Comparison of ENCODE assay signal across 30 cellular contexts in genomic region chr1:109677459-109677858, GRCh38. TPM values are rescaled to one million over a fixed set of nuclear protein-coding genes. Genes with fewer than 3 reads are reported as not detected.
"Had no signal": no experiment of that assay in that cellular context is flagged by ENCODE, and none has a peak within 500 bp of the region (broad histone marks: within the 10 kb centered on the region; RNA-seq: fewer than 3 reads in every experiment).

No MANE protein-coding gene starts in this region.

- H3K36me3 ChIP-seq: breast epithelium, ovary had no signal

- H3K4me1 ChIP-seq: breast epithelium, heart right ventricle, sigmoid colon, stomach, suprapubic skin, tibial nerve had no signal

- DNase-seq: activated CD4-positive, alpha-beta T cell treated with anti-CD3 and anti-CD28 coated beads for 4 hours; activated CD4-positive, alpha-beta T cell treated with anti-CD3 and anti-CD28 coated beads, Interleukin-2, amount 50 U/mL, for 4 hours; activated naive CD4-positive, alpha-beta T cell; activated T-cell treated with anti-CD3 and anti-CD28 coated beads for 4 hours; activated T-cell treated with anti-CD3 and anti-CD28 coated beads, Interleukin-2, amount 50 U/mL, for 72 hours; central memory CD4-positive, alpha-beta T cell; heart right ventricle; left ventricle myocardium inferior; naive B cell; nephron progenitor cell; ovary; retina; sigmoid colon; stimulated activated CD4-positive, alpha-beta T cell treated with anti-CD3 and anti-CD28 coated beads, Interleukin-1b, Interleukin-23, amount 100 ng/mL, for 48 hours; stimulated activated naive B cell treated with anti-CD40 and anti-IgM and Interleukin-4, amounts not matched to agents 10 μg/mL and 1 μg/mL and 100 μg/mL, for 72 hours; stomach; T-helper 1 cell had no signal

- H3K27ac ChIP-seq: breast epithelium, epithelial cell of prostate, heart right ventricle, left ventricle myocardium inferior, ovary, sigmoid colon, stomach, suprapubic skin, tibial nerve had no signal

- H3K4me1 Mint-ChIP-seq: mesothelial cell of epicardium; naive B cell; nephron progenitor cell; stimulated activated naive B cell treated with anti-CD40 and anti-IgM and Interleukin-4, amounts not matched to agents 10 μg/mL and 1 μg/mL and 100 μg/mL, for 72 hours had no signal

- H3K4me2 ChIP-seq: smooth muscle cell had no signal

- H3K27ac Mint-ChIP-seq: activated naive CD4-positive, alpha-beta T cell treated with anti-CD3 and anti-CD28 coated beads, Interleukin-2, amount 50 U/mL, for 72 hours; activated T-cell treated with anti-CD3 and anti-CD28 coated beads, Interleukin-2, amount 50 U/mL, for 72 hours; dendritic cell treated with granulocyte-macrophage colony-stimulating factor and Interleukin-4, amounts not matched to agents 40 ng/mL and 50 ng/mL, for 4 days; mesothelial cell of epicardium; nephron progenitor cell; progenitor cell of endocrine pancreas; stimulated activated naive B cell treated with anti-CD40 and anti-IgM and Interleukin-4, amounts not matched to agents 10 μg/mL and 1 μg/mL and 100 μg/mL, for 72 hours; T-helper 2 cell treated with Interferon-gamma antibody and Interleukin-4, amounts not matched to agents 5 μg/mL and 100 μg/mL, for 36 hours had no signal

- H3K4me3 ChIP-seq: breast epithelium, heart right ventricle, left ventricle myocardium inferior, ovary, sigmoid colon, smooth muscle cell, stomach, suprapubic skin, tibial nerve had no signal

- H3K9me3 Mint-ChIP-seq: activated naive CD4-positive, alpha-beta T cell treated with anti-CD3 and anti-CD28 coated beads, Interleukin-2, amount 50 U/mL, for 72 hours; activated T-cell treated with anti-CD3 and anti-CD28 coated beads, Interleukin-2, amount 50 U/mL, for 72 hours; dendritic cell treated with granulocyte-macrophage colony-stimulating factor and Interleukin-4, amounts not matched to agents 40 ng/mL and 50 ng/mL, for 4 days; mesothelial cell of epicardium; naive B cell; nephron progenitor cell; stimulated activated naive B cell treated with anti-CD40 and anti-IgM and Interleukin-4, amounts not matched to agents 10 μg/mL and 1 μg/mL and 100 μg/mL, for 72 hours; T-helper 2 cell treated with Interferon-gamma antibody and Interleukin-4, amounts not matched to agents 5 μg/mL and 100 μg/mL, for 36 hours had no signal

- H3K4me3 Mint-ChIP-seq: activated T-cell treated with anti-CD3 and anti-CD28 coated beads, Interleukin-2, amount 50 U/mL, for 72 hours; dendritic cell treated with granulocyte-macrophage colony-stimulating factor and Interleukin-4, amounts not matched to agents 40 ng/mL and 50 ng/mL, for 4 days; mesothelial cell of epicardium; nephron progenitor cell; stimulated activated naive B cell treated with anti-CD40 and anti-IgM and Interleukin-4, amounts not matched to agents 10 μg/mL and 1 μg/mL and 100 μg/mL, for 72 hours; T-helper 2 cell treated with Interferon-gamma antibody and Interleukin-4, amounts not matched to agents 5 μg/mL and 100 μg/mL, for 36 hours had no signal

- H3K27me3 ChIP-seq: breast epithelium, heart right ventricle, ovary, sigmoid colon, stomach, suprapubic skin, tibial nerve had no signal

- H3K36me3 Mint-ChIP-seq: activated naive CD4-positive, alpha-beta T cell treated with anti-CD3 and anti-CD28 coated beads, Interleukin-2, amount 50 U/mL, for 72 hours; naive B cell; stimulated activated naive B cell treated with anti-CD40 and anti-IgM and Interleukin-4, amounts not matched to agents 10 μg/mL and 1 μg/mL and 100 μg/mL, for 72 hours had no signal

- FAIRE-seq: islet of Langerhans had no signal

- ATAC-seq: activated naive CD4-positive, alpha-beta T cell treated with anti-CD3 and anti-CD28 coated beads, Interleukin-2, amount 50 U/mL, for 72 hours; activated T-cell treated with anti-CD3 and anti-CD28 coated beads, Interleukin-2, amount 50 U/mL, for 72 hours; heart right ventricle; stimulated activated naive B cell treated with anti-CD40 and anti-IgM and Interleukin-4, amounts not matched to agents 10 μg/mL and 1 μg/mL and 100 μg/mL, for 72 hours had no signal

- H3K9me3 ChIP-seq: breast epithelium, heart right ventricle, left ventricle myocardium inferior, ovary, sigmoid colon, stomach, suprapubic skin, tibial nerve had no signal

- H3K27me3 Mint-ChIP-seq: dendritic cell treated with granulocyte-macrophage colony-stimulating factor and Interleukin-4, amounts not matched to agents 40 ng/mL and 50 ng/mL, for 4 days; naive B cell; progenitor cell of endocrine pancreas; stimulated activated naive B cell treated with anti-CD40 and anti-IgM and Interleukin-4, amounts not matched to agents 10 μg/mL and 1 μg/mL and 100 μg/mL, for 72 hours had no signal

RNA-seq across cellular contexts. Expression of gene GSTM1, which starts 10.2 kb away (rescaled TPM):
- total RNA-seq: fibroblast of lung, left ventricle myocardium inferior, ureter had no signal

RNA-seq across cellular contexts. Expression of gene GSTM5, which starts 34.6 kb away (rescaled TPM):
- total RNA-seq: smooth muscle cell had no signal
